Comparison of ENCODE assay signal across 7 cellular contexts in genomic region chr9:91714020-91714721, GRCh38.
DNase-seq lines count a peak whose midpoint lies in the region; ATAC-seq and TF ChIP-seq lines count a peak whose summit lies in the region.

No MANE protein-coding gene starts in this region.

- H3K4me1 ChIP-seq in right atrium auricular region, result no peaks in the 10 kb centered on the region

- H3K27me3 ChIP-seq in HL-60 (ENCODE audit: insufficient read depth, poor library complexity, severe bottlenecking) (no peaks in the 10 kb centered on the region), right atrium auricular region (no peaks in the 10 kb centered on the region)

- no peaks in the 10 kb centered on the region for H3K9me3 ChIP-seq in right atrium auricular region

- H3K4me1 Mint-ChIP-seq in activated T-cell treated with anti-CD3 and anti-CD28 coated beads, Interleukin-2, amount 50 U/mL, for 72 hours (ENCODE audit: low read depth), result peaks cover 7% of the 10 kb centered on the region

- H3K4me3 ChIP-seq in HL-60 (replicated peaks; ENCODE audit: insufficient read depth, low read length) (peak overlapping the region; percentile 23), right atrium auricular region (peak overlapping the region; percentile 29 to 45)

- H3K27ac ChIP-seq in HL-60 (replicated peaks), result no peak overlapping the region
- H3K27ac ChIP-seq in right atrium auricular region, result peak overlapping the region; percentile 63 to 65

- DNase-seq in GDM1 (lab: John Stamatoyannopoulos, UW), result peak; percentile 54
- DNase-seq in HL-60 (ENCODE audit: low read depth in 1 of 2, low spot score in 1 of 2), result no peak
- peak; percentile 26 to 31 for DNase-seq in activated T-cell treated with anti-CD3 and anti-CD28 coated beads, Interleukin-2, amount 50 U/mL, for 72 hours
- no peak for DNase-seq in right atrium auricular region (ENCODE audit: low spot score)
- DNase-seq in smooth muscle cell of the brain vasculature (ENCODE audit: low read depth, low spot score), result peak; percentile 24
- no peak for DNase-seq in Kasumi-1 (lab: John Stamatoyannopoulos, UW)

- ATAC-seq in activated T-cell treated with anti-CD3 and anti-CD28 coated beads, Interleukin-2, amount 50 U/mL, for 72 hours (replicated peaks in 1 of 2), result peak in 1 of 2 donors; percentile 30
- no peak for ATAC-seq in HG03196 (IDR thresholded peaks at IDR 0.05; ENCODE audit: unreplicated experiment)

- TF ChIP-seq CTCF in HL-60 (IDR thresholded peaks at IDR 0.05; ENCODE audit: insufficient read depth, low read length) (no peak), right atrium auricular region (IDR thresholded peaks at IDR 0.05) (no peak)

- no peaks in the 10 kb centered on the region for H3K36me3 ChIP-seq in right atrium auricular region

- peaks cover 49% of the 10 kb centered on the region for H3K27me3 Mint-ChIP-seq in activated T-cell treated with anti-CD3 and anti-CD28 coated beads, Interleukin-2, amount 50 U/mL, for 72 hours (ENCODE audit: low read depth)

- H3K36me3 Mint-ChIP-seq in activated T-cell treated with anti-CD3 and anti-CD28 coated beads, Interleukin-2, amount 50 U/mL, for 72 hours (ENCODE audit: insufficient read depth in 2 of 2), result peaks cover 7 to 9% of the 10 kb centered on the region in 2 donors

- no peak overlapping the region for H3K27ac Mint-ChIP-seq in activated T-cell treated with anti-CD3 and anti-CD28 coated beads, Interleukin-2, amount 50 U/mL, for 72 hours

- H3K9me3 Mint-ChIP-seq in activated T-cell treated with anti-CD3 and anti-CD28 coated beads, Interleukin-2, amount 50 U/mL, for 72 hours, result peaks cover 4 to 7% of the 10 kb centered on the region in 2 donors

- peak overlapping the region; percentile 44 to 59 for H3K4me3 Mint-ChIP-seq in activated T-cell treated with anti-CD3 and anti-CD28 coated beads, Interleukin-2, amount 50 U/mL, for 72 hours

Comparison
In these comparisons a context has a peak if more than half of its experiments do, and no peak if none do; other contexts are left out.
1. DNase-seq: peak in GDM1 (single experiment), activated T-cell treated with anti-CD3 and anti-CD28 coated beads, Interleukin-2, amount 50 U/mL, for 72 hours (2 of 2) and smooth muscle cell of the brain vasculature (single experiment); none in HL-60 (0 of 2), right atrium auricular region (single experiment) and Kasumi-1 (0 of 2).